ENCODE assay signal across 15 cellular contexts in the genomic region with DNA sequence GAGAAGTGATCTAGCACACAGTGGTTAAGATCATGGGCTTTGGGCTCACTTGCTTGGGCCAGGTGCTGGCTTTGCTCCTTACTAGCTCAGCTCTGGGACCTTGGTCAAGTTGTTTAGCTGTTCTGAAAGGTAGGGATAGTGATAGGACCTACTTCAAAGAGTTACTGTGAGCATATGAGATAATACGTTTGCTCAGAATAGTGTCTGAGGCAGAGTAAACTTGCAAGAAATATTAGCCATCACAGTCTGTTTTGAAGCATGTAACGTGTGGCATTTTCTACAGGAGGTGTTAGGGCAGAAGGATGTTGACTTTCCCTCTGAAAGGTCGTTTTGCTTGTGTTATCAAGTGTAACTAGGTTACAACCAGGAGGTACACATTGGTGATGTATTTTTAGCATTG. TPM values are rescaled to one million over a fixed set of nuclear protein-coding genes. Genes with fewer than 3 reads are reported as not detected.
DNase-seq lines count a peak whose midpoint lies in the region; ATAC-seq, FAIRE-seq and TF ChIP-seq lines count a peak whose summit lies in the region.
"Had no signal": no experiment of that assay in that cellular context is flagged by ENCODE, and none has a peak within 500 bp of the region (broad histone marks: within the 10 kb centered on the region; RNA-seq: fewer than 3 reads in every experiment).

No MANE protein-coding gene starts in this region.

- no peaks in the 10 kb centered on the region for H3K9me3 ChIP-seq in SU-DHL-6 (ENCODE audit: insufficient read depth, low read length)
- H3K9me3 ChIP-seq: colonic mucosa had no signal

- peak overlapping the region; percentile 62 for H3K27ac ChIP-seq in SU-DHL-6 (ENCODE audit: low read depth, low read length)
- H3K27ac ChIP-seq: colonic mucosa, skin epidermis had no signal

- H3K27me3 Mint-ChIP-seq in stimulated activated naive CD8-positive, alpha-beta T cell treated with anti-CD3 and anti-CD28 coated beads, Interleukin-15, Interleukin-2, amounts not matched to agents 100 ng/mL and 50 ng/mL, for 24 hours: no peaks in the 10 kb centered on the region

- peaks cover 40% of the 10 kb centered on the region for H3K36me3 Mint-ChIP-seq in stimulated activated naive CD8-positive, alpha-beta T cell treated with anti-CD3 and anti-CD28 coated beads, Interleukin-15, Interleukin-2, amounts not matched to agents 100 ng/mL and 50 ng/mL, for 24 hours (ENCODE audit: low read depth)

- no peaks in the 10 kb centered on the region for H3K27me3 ChIP-seq in SU-DHL-6 (ENCODE audit: low read length)
- H3K27me3 ChIP-seq: colonic mucosa had no signal

- H3F3A ChIP-seq in SU-DHL-6 (ENCODE audit: insufficient read depth): peaks cover 36% of the 10 kb centered on the region

- H3K9me3 Mint-ChIP-seq in stimulated activated naive CD8-positive, alpha-beta T cell treated with anti-CD3 and anti-CD28 coated beads, Interleukin-15, Interleukin-2, amounts not matched to agents 100 ng/mL and 50 ng/mL, for 24 hours: no peaks in the 10 kb centered on the region
- H3K9me3 Mint-ChIP-seq: GM23338, nephron had no signal

- peak overlapping the region; percentile 68 for H3K4me2 ChIP-seq in SU-DHL-6 (ENCODE audit: low read depth, low read length, poor library complexity, severe bottlenecking)
- H3K4me2 ChIP-seq: GM23338 had no signal

- H4K20me1 ChIP-seq in SU-DHL-6 (ENCODE audit: low read depth, low read length): no peaks in the 10 kb centered on the region

- peak overlapping the region; percentile 31 for H3K4me3 ChIP-seq in SU-DHL-6 (ENCODE audit: insufficient read depth, low read length, poor library complexity, severe bottlenecking)
- H3K4me3 ChIP-seq: colonic mucosa, GM23338, skin epidermis had no signal

- H3K36me3 ChIP-seq in SU-DHL-6 (ENCODE audit: low read length): peaks cover 19% of the 10 kb centered on the region
- H3K36me3 ChIP-seq: colonic mucosa had no signal

- ATAC-seq in activated CD4-positive, CD25-positive, alpha-beta regulatory T cell treated with anti-CD3 and anti-CD28 coated beads, Interleukin-2, amount 50 U/mL, for 24 hours: peak; percentile 21 to 22
- ATAC-seq in left lobe of liver: peak; percentile 61
- ATAC-seq: GM23338 had no signal

- H3K4me3 Mint-ChIP-seq in stimulated activated naive CD8-positive, alpha-beta T cell treated with anti-CD3 and anti-CD28 coated beads, Interleukin-15, Interleukin-2, amounts not matched to agents 100 ng/mL and 50 ng/mL, for 24 hours: no peak overlapping the region
- H3K4me3 Mint-ChIP-seq: GM23338, nephron had no signal

- H3K27ac Mint-ChIP-seq in stimulated activated naive CD8-positive, alpha-beta T cell treated with anti-CD3 and anti-CD28 coated beads, Interleukin-15, Interleukin-2, amounts not matched to agents 100 ng/mL and 50 ng/mL, for 24 hours: peak overlapping the region; percentile 62

- H3K9ac ChIP-seq in SU-DHL-6 (ENCODE audit: low read length): peak overlapping the region; percentile 36

- peaks cover 74% of the 10 kb centered on the region for H3K4me1 Mint-ChIP-seq in stimulated activated naive CD8-positive, alpha-beta T cell treated with anti-CD3 and anti-CD28 coated beads, Interleukin-15, Interleukin-2, amounts not matched to agents 100 ng/mL and 50 ng/mL, for 24 hours (ENCODE audit: low read depth)

- H3K9me2 ChIP-seq in SU-DHL-6 (replicated peaks; ENCODE audit: insufficient read depth, low read length): no peaks in the 10 kb centered on the region

- H2AFZ ChIP-seq in SU-DHL-6 (ENCODE audit: low read depth, low read length, severe bottlenecking): no peak overlapping the region
- H2AFZ ChIP-seq: GM23338 had no signal

- DNase-seq in activated CD4-positive, CD25-positive, alpha-beta regulatory T cell (lab: John Stamatoyannopoulos, UW): no peak
- DNase-seq in left lobe of liver (ENCODE audit: low spot score) (no peak), frontal cortex (ENCODE audit: low spot score in 2 of 2) (no peak), NCI-H526 (lab: John Stamatoyannopoulos, UW) (no peak), GDM1 (lab: John Stamatoyannopoulos, UW) (no peak)
- DNase-seq: activated CD8-positive, alpha-beta memory T cell treated with anti-CD3 and anti-CD28 coated beads for 24 hours; colonic mucosa; NCI-H2107; trophoblast cell had no signal

- TF ChIP-seq CTCF in SU-DHL-6 (IDR thresholded peaks at IDR 0.05; ENCODE audit: insufficient read depth, low read length, poor library complexity, severe bottlenecking): no peak

- FAIRE-seq in frontal cortex (lab: Jason Lieb, UNC): no peak

- no peaks in the 10 kb centered on the region; the same call in 1 of the 2 replicates for H3K79me2 ChIP-seq in SU-DHL-6 (ENCODE audit: insufficient read depth, low read length)

RNA-seq across cellular contexts. Expression of a gene that starts 34.5 kb away (rescaled TPM):
- 29.7 TPM for total RNA-seq in left lobe of liver
- total RNA-seq in frontal cortex: 2.4 TPM

RNA-seq across cellular contexts. Expression of a gene that starts 35.8 kb away (rescaled TPM):
- total RNA-seq in left lobe of liver (1.3 TPM), frontal cortex (17.1 TPM)
